8 cellular contexts compared by ENCODE assay signal in the genomic region with DNA sequence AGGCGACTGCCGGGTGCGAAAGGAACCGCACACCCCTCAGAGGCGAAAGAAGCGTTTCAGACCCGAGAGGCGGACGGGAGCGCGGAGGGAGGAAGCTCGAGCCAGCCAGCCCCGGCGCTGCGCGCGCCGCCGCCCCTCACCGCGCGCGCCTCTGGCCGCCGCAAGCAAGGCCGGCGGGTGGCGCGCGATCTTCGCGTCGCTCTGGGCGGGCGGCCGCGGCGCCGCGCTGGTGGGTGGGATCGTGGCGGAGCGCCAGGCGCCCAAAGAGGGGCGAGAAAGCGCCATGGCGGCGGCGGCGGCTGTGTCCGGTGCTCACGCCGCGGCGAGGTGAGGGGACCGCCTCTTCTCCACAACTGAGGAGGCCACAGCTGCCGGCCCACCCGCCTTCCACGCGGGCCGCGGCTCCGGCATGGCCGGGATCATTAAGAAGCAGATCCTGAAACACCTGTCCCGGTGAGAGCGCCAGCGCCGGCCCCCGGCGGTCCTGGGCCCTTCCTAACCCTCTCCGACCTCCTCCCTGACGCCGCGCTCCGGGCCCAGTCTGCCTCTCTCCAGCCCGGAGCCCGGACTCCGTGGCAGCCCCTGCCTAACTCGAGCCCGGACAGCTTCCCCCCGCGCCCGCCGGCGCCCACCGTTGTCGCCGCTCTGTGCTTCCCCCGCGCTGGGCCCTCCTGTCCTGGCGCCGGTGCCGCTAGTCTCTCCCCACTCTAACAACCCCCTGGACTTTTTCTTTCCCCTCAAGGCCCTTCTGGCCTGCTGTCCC. TPM values are rescaled to one million over a fixed set of nuclear protein-coding genes. Genes with fewer than 3 reads are reported as not detected.
DNase-seq lines count a peak whose midpoint lies in the region; ATAC-seq and TF ChIP-seq lines count a peak whose summit lies in the region.

BLTP3A (plus strand) TSS at position 242 of the 763 bp plus-strand sequence; CDS start at position 410, 168 bp downstream.

- TF ChIP-seq CTCF in liver (IDR thresholded peaks at IDR 0.05; ENCODE audit: low read depth, low read length, missing input control): no peak

- peak within 1 kb of the TSS; percentile 81 to 84 for H3K9ac ChIP-seq in liver (ENCODE audit: low read depth in 1 of 2, low read length in 2 of 2)

- DNase-seq in AG08395 (ENCODE audit: low spot score): peak; percentile 89
- DNase-seq in NCI-H460 (ENCODE audit: extremely low read depth, low read depth): peak; percentile 26
- DNase-seq in activated CD4-positive, alpha-beta T cell treated with anti-CD3 and anti-CD28 coated beads, Interleukin-2, amount 10 ng/mL, durations not matched to agents 24 days and 14 days: peak; percentile 94
- DNase-seq in stimulated activated CD4-positive, alpha-beta T cell treated with anti-CD3 and anti-CD28 coated beads, Interleukin-4, amount 100 ng/mL, for 24 hours: peak; percentile 74

- peak within 1 kb of the TSS; percentile 81 to 94 (median 84) for H3K4me3 ChIP-seq in liver (ENCODE audit: low read depth in 1 of 3, low read length in 3 of 3)

- ATAC-seq in GM18907 (IDR thresholded peaks at IDR 0.05; ENCODE audit: unreplicated experiment) (peak; percentile 80), HG03175 (IDR thresholded peaks at IDR 0.05; ENCODE audit: unreplicated experiment) (peak; percentile 88)

- peaks cover 3 to 19% (median 12%) of the 10 kb centered on the region in 4 donors for H3K4me1 ChIP-seq in liver (ENCODE audit: control insufficient read depth in 4 of 4, insufficient read depth in 4 of 4, low read length in 3 of 4)

- H3K36me3 ChIP-seq in liver (ENCODE audit: control insufficient read depth in 4 of 4, insufficient read depth in 3 of 4, low read depth in 1 of 4, low read length in 3 of 4): no peaks in the 10 kb centered on the region

- H3K4me3 Mint-ChIP-seq in activated CD4-positive, alpha-beta T cell treated with anti-CD3 and anti-CD28 coated beads, Interleukin-2, amount 10 ng/mL, durations not matched to agents 24 days and 14 days: peak within 1 kb of the TSS; percentile 97
- peak within 1 kb of the TSS; percentile 91 for H3K4me3 Mint-ChIP-seq in dendritic cell treated with granulocyte-macrophage colony-stimulating factor and Interleukin-4, amounts not matched to agents 40 ng/mL and 50 ng/mL, for 4 days

- TF ChIP-seq RAD21 in liver (IDR thresholded peaks at IDR 0.05): no peak

- under 1% methylated on average over 88 of the region's 93 CpGs for WGBS in liver

- H3K27ac Mint-ChIP-seq in activated CD4-positive, alpha-beta T cell treated with anti-CD3 and anti-CD28 coated beads, Interleukin-2, amount 10 ng/mL, durations not matched to agents 24 days and 14 days: peak within 1 kb of the TSS; percentile 93
- H3K27ac Mint-ChIP-seq in dendritic cell treated with granulocyte-macrophage colony-stimulating factor and Interleukin-4, amounts not matched to agents 40 ng/mL and 50 ng/mL, for 4 days: peak within 1 kb of the TSS; percentile 98

- peaks cover 5% of the 10 kb centered on the region for H3K36me3 Mint-ChIP-seq in activated CD4-positive, alpha-beta T cell treated with anti-CD3 and anti-CD28 coated beads, Interleukin-2, amount 10 ng/mL, durations not matched to agents 24 days and 14 days (ENCODE audit: low read depth)
- H3K36me3 Mint-ChIP-seq in dendritic cell treated with granulocyte-macrophage colony-stimulating factor and Interleukin-4, amounts not matched to agents 40 ng/mL and 50 ng/mL, for 4 days (ENCODE audit: low read depth): peaks cover 34% of the 10 kb centered on the region

- intact Hi-C loops in activated CD4-positive, alpha-beta T cell treated with anti-CD3 and anti-CD28 coated beads, Interleukin-2, amount 10 ng/mL, durations not matched to agents 24 days and 14 days (cut with micrococcal nuclease): loop anchor here (1.0 to 2.0 kb wide), 2 partner anchors 35 to 97 kb away; partner anchors contain the start of genes ANKS1A, SNRPC and TAF11
- intact Hi-C loops in dendritic cell treated with granulocyte-macrophage colony-stimulating factor and Interleukin-4, amounts not matched to agents 40 ng/mL and 50 ng/mL, for 4 days (cut with micrococcal nuclease): loop anchor here (1.0 to 10.0 kb wide), 5 partner anchors 19 to 97 kb away; partner anchors contain the start of genes ANKS1A, ILRUN, SNRPC and TAF11

- no peaks in the 10 kb centered on the region for H3K9me3 ChIP-seq in liver (ENCODE audit: control insufficient read depth in 4 of 4, low read length in 3 of 4)

- H3K27me3 Mint-ChIP-seq in activated CD4-positive, alpha-beta T cell treated with anti-CD3 and anti-CD28 coated beads, Interleukin-2, amount 10 ng/mL, durations not matched to agents 24 days and 14 days: no peaks in the 10 kb centered on the region
- no peaks in the 10 kb centered on the region for H3K27me3 Mint-ChIP-seq in dendritic cell treated with granulocyte-macrophage colony-stimulating factor and Interleukin-4, amounts not matched to agents 40 ng/mL and 50 ng/mL, for 4 days

- H3K4me1 Mint-ChIP-seq in activated CD4-positive, alpha-beta T cell treated with anti-CD3 and anti-CD28 coated beads, Interleukin-2, amount 10 ng/mL, durations not matched to agents 24 days and 14 days: peaks cover 22% of the 10 kb centered on the region
- H3K4me1 Mint-ChIP-seq in dendritic cell treated with granulocyte-macrophage colony-stimulating factor and Interleukin-4, amounts not matched to agents 40 ng/mL and 50 ng/mL, for 4 days (ENCODE audit: low read depth): peaks cover 32% of the 10 kb centered on the region

- H3K27me3 ChIP-seq in liver (ENCODE audit: control insufficient read depth in 4 of 4, insufficient read depth in 4 of 4, low read length in 3 of 4): no peaks in the 10 kb centered on the region

- no peaks in the 10 kb centered on the region for H3K9me3 Mint-ChIP-seq in activated CD4-positive, alpha-beta T cell treated with anti-CD3 and anti-CD28 coated beads, Interleukin-2, amount 10 ng/mL, durations not matched to agents 24 days and 14 days
- no peaks in the 10 kb centered on the region for H3K9me3 Mint-ChIP-seq in dendritic cell treated with granulocyte-macrophage colony-stimulating factor and Interleukin-4, amounts not matched to agents 40 ng/mL and 50 ng/mL, for 4 days

- peak within 1 kb of the TSS; percentile 85 to 88 for H3K27ac ChIP-seq in liver (ENCODE audit: low read depth in 1 of 2, low read length in 2 of 2)

TF ChIP-seq in liver, 16 proteins besides CTCF, POLR2A, EP300 and RAD21:
- TF ChIP-seq YY1 (IDR thresholded peaks at IDR 0.05) (peak; percentile 17), RXRA (IDR thresholded peaks at IDR 0.05) (no peak)

RNA-seq across cellular contexts. Expression of gene BLTP3A, which starts in this region (rescaled TPM):
- total RNA-seq in NCI-H460 (2014; rRNA removed; shearing (Covaris generic)): 20.0 and 21.8 TPM in 2 replicates
- polyA plus RNA-seq in NCI-H460 (2014; cell fraction: nucleus; rRNA removed): 6.5 and 11.3 TPM in 2 replicates
- 17.0 and 18.3 TPM in 2 replicates for total RNA-seq in activated CD4-positive, alpha-beta T cell treated with anti-CD3 and anti-CD28 coated beads, Interleukin-2, amount 10 ng/mL, durations not matched to agents 24 days and 14 days
- 10 to 100 TPM; 10.7 to 14.6 TPM for total RNA-seq in liver
- 1 to 10 TPM; 2.5 to 3.3 TPM for polyA plus RNA-seq in liver

Comparison
In these comparisons a context has a peak if more than half of its experiments do, and no peak if none do; other contexts are left out.
1. Peak in every context shown above with its lines: DNase-seq, ATAC-seq, H3K4me3 ChIP-seq and H3K27ac ChIP-seq.
2. DNase-seq: peak in every context shown above with its lines; median percentile 94 in activated CD4-positive, alpha-beta T cell treated with anti-CD3 and anti-CD28 coated beads, Interleukin-2, amount 10 ng/mL, durations not matched to agents 24 days and 14 days; 89 in AG08395; 74 in stimulated activated CD4-positive, alpha-beta T cell treated with anti-CD3 and anti-CD28 coated beads, Interleukin-4, amount 100 ng/mL, for 24 hours; 26 in NCI-H460.